In the genomic region with DNA sequence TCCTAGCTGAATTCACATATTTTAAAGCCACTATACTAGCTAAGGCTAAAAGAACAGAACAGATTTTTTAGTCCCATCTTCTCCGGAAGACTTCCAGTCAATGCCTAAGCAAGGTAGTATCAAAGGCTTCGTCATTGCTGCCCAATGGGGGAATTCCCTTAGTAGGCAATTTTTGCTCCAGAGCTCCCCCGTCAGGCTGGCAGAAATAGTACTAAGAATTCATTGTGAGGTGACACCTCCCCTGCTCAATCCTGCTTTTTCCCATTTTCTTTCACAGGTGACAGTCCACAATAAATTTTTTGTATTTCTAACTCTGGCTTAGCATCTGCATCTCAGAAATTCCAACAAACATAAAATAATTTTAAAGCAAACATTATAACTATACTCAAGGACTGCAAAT, we compare ENCODE assay signal across 10 cellular contexts. TPM values are rescaled to one million over a fixed set of nuclear protein-coding genes. Genes with fewer than 3 reads are reported as not detected.
A peak's percentile ranks its signal among the peaks of the same experiment; 100 is the strongest.
DNase-seq lines count a peak whose midpoint lies in the region; ATAC-seq and TF ChIP-seq lines count a peak whose summit lies in the region.
"Had no signal": no experiment of that assay in that cellular context is flagged by ENCODE, and none has a peak within 500 bp of the region (broad histone marks: within the 10 kb centered on the region; RNA-seq: fewer than 3 reads in every experiment).

No MANE protein-coding gene starts in this region.

- H3K27me3 Mint-ChIP-seq in glutamatergic neuron (ENCODE audit: unreplicated experiment): peaks cover 3% of the 10 kb centered on the region

- H3K36me3 Mint-ChIP-seq in glutamatergic neuron (ENCODE audit: unreplicated experiment): no peaks in the 10 kb centered on the region

- TF ChIP-seq CTCF in AG10803 (conservative IDR thresholded peaks at IDR 0.05; ENCODE audit: low read length) (peak; percentile 47), GM12875 (IDR thresholded peaks at IDR 0.05; ENCODE audit: borderline replicate concordance, insufficient read depth, low read depth, low read length) (peak; percentile 53; the same call in 1 of the 2 replicates), glutamatergic neuron (IDR thresholded peaks at IDR 0.05; ENCODE audit: partially characterized antibody, unreplicated experiment) (peak; percentile 25), ovary (IDR thresholded peaks at IDR 0.05) (no peak)

- DNase-seq in AG10803 (ENCODE audit: low read depth): no peak
- DNase-seq in RPMI8226: peak; percentile 7
- DNase-seq in glutamatergic neuron: no peak
- DNase-seq in ovary: no peak
- DNase-seq in SHP77 treated with DMSO at 0.1 percent for 48 hours (lab: John Stamatoyannopoulos, UW): no peak
- DNase-seq: NCI-H2029 had no signal

- WGBS in ovary, 3 donors: 17 to 33% (median 23%) methylated on average over 3 of the region's 3 CpGs

- H3K9me3 Mint-ChIP-seq in glutamatergic neuron (ENCODE audit: unreplicated experiment): peaks cover 2% of the 10 kb centered on the region

- H3K4me1 Mint-ChIP-seq in glutamatergic neuron (ENCODE audit: low read depth, unreplicated experiment): no peaks in the 10 kb centered on the region
- H3K4me1 Mint-ChIP-seq: memory B cell had no signal

- intact Hi-C loops in ovary (cut with DNase I): no loop called here

- no peaks in the 10 kb centered on the region for H3K36me3 ChIP-seq in ovary

- no peak for TF ChIP-seq EP300 in ovary (IDR thresholded peaks at IDR 0.05)

- ATAC-seq in GM18511 (IDR thresholded peaks at IDR 0.05; ENCODE audit: unreplicated experiment) (no peak), esophagus mucosa (no peak)

- H3K27ac ChIP-seq in ovary: no peak overlapping the region

- H3K27me3 ChIP-seq in ovary: no peaks in the 10 kb centered on the region

- TF ChIP-seq POLR2A in ovary (IDR thresholded peaks at IDR 0.05): no peak

- no peaks in the 10 kb centered on the region for H3K9me3 ChIP-seq in ovary

- H3K4me3 ChIP-seq in AG10803 (ENCODE audit: low read length) (no peak overlapping the region), GM12875 (ENCODE audit: low read depth, low read length) (no peak overlapping the region), ovary (no peak overlapping the region)

- H3K27ac Mint-ChIP-seq in glutamatergic neuron (ENCODE audit: unreplicated experiment): no peak overlapping the region
- H3K27ac Mint-ChIP-seq: memory B cell had no signal

- no peak overlapping the region for H3K4me3 Mint-ChIP-seq in glutamatergic neuron (ENCODE audit: unreplicated experiment)
- H3K4me3 Mint-ChIP-seq: memory B cell had no signal

- H3K4me1 ChIP-seq in ovary (ENCODE audit: insufficient read depth): no peaks in the 10 kb centered on the region

RNA-seq across cellular contexts. Expression of gene SRSF6, which starts 52.8 kb away (rescaled TPM):
- total RNA-seq in glutamatergic neuron (ENCODE audit: unreplicated experiment) (161 TPM), ovary (100 to 1,000 TPM in 5 of 7 donors, 10 to 100 TPM in 2; 69.7 to 163 (median 122) TPM), esophagus mucosa (75.8 TPM)
- polyA plus RNA-seq in ovary: 100 to 1,000 TPM in 1 of 2 donors, 10 to 100 TPM in 1; 99.4 to 132 TPM

Comparison
In these comparisons a context has a peak if more than half of its experiments do, and no peak if none do; other contexts are left out.
1. CTCF ChIP-seq: peak in AG10803 (single experiment), GM12875 (single experiment) and glutamatergic neuron (single experiment); none in ovary (0 of 3).